8 cellular contexts compared by ENCODE assay signal in genomic region chr1:145858937-145859490, GRCh38. TPM values are rescaled to one million over a fixed set of nuclear protein-coding genes. Genes with fewer than 3 reads are reported as not detected.
DNase-seq lines count a peak whose midpoint lies in the region; TF ChIP-seq lines count a peak whose summit lies in the region.

TSS of gene PIAS3 (minus strand) at chr1:145859081. CDS start at chr1:145858990, 91 bp downstream.

- peaks cover 3% of the 10 kb centered on the region; the same call in 1 of the 2 replicates for H3K36me3 ChIP-seq in ES-I3 (ENCODE audit: insufficient read depth, low read length)
- H3K36me3 ChIP-seq in MG63 = peaks cover 34% of the 10 kb centered on the region
- H3K36me3 ChIP-seq in SJCRH30 = peaks cover 12% of the 10 kb centered on the region
- H3K36me3 ChIP-seq in neural progenitor cell = no peaks in the 10 kb centered on the region
- peaks cover 24 to 25% of the 10 kb centered on the region in 2 donors for H3K36me3 ChIP-seq in stomach smooth muscle (ENCODE audit: control insufficient read depth in 2 of 2, insufficient read depth in 2 of 2, low read length in 2 of 2)

- no peak within 1 kb of the TSS for H3K56ac ChIP-seq in H9 (ENCODE audit: insufficient read length, low read depth, low read length)

- no peaks in the 10 kb centered on the region for H3K23me2 ChIP-seq in H9 (ENCODE audit: insufficient read length, low read depth, low read length, poor library complexity, severe bottlenecking)

- H3K4me3 ChIP-seq in MG63 (peak within 1 kb of the TSS; percentile 82), SJCRH30 (peak within 1 kb of the TSS; percentile 89), fibroblast of villous mesenchyme (ENCODE audit: low read depth, low read length) (peak within 1 kb of the TSS; percentile 98), neural progenitor cell (peak within 1 kb of the TSS; percentile 95), stomach smooth muscle (ENCODE audit: low read length in 2 of 2) (peak within 1 kb of the TSS; percentile 89 to 95)

- H3K4ac ChIP-seq in H9 (ENCODE audit: low read depth, low read length) = no peak within 1 kb of the TSS

- H4K5ac ChIP-seq in H9 (ENCODE audit: insufficient read length, low read depth, low read length) = no peak within 1 kb of the TSS

- H3K9me3 ChIP-seq in ES-I3 (ENCODE audit: control insufficient read depth, insufficient read depth, low read length) = peaks cover 2% of the 10 kb centered on the region; the same call in 1 of the 2 replicates
- H3K9me3 ChIP-seq in H9 (ENCODE audit: control insufficient read depth, low read depth, low read length) = no peaks in the 10 kb centered on the region
- no peaks in the 10 kb centered on the region for H3K9me3 ChIP-seq in MG63
- H3K9me3 ChIP-seq in SJCRH30 (replicated peaks) = no peaks in the 10 kb centered on the region
- H3K9me3 ChIP-seq in neural progenitor cell (ENCODE audit: low read depth) = no peaks in the 10 kb centered on the region
- no peaks in the 10 kb centered on the region for H3K9me3 ChIP-seq in stomach smooth muscle (ENCODE audit: control insufficient read depth in 2 of 2, low read length in 2 of 2)

- peak within 1 kb of the TSS; percentile 90 for H3K18ac ChIP-seq in H9 (ENCODE audit: insufficient read length, low read depth, low read length)

- peak within 1 kb of the TSS; percentile 92 to 97 for H3K4me3 Mint-ChIP-seq in H9
- peak within 1 kb of the TSS; percentile 98 for H3K4me3 Mint-ChIP-seq in neural progenitor cell

- peaks cover 31 to 33% (median 32%) of the 10 kb centered on the region in 3 experiments for H3K36me3 Mint-ChIP-seq in H9 (ENCODE audit: insufficient read depth in 1 of 3, low read depth in 3 of 3)
- peaks cover 26% of the 10 kb centered on the region for H3K36me3 Mint-ChIP-seq in neural progenitor cell

- peak within 1 kb of the TSS; percentile 81; the same call in 1 of the 2 replicates for H3K14ac ChIP-seq in H9 (ENCODE audit: insufficient read depth, low read length)

- H2BK15ac ChIP-seq in H9 (ENCODE audit: low read depth, low read length) = no peak within 1 kb of the TSS

- WGBS in H9 (ENCODE audit: extremely low coverage, insufficient read length, low lambda C conversion rate) = no CpG with 5 or more reads among the region's 36 CpGs

- no peak within 1 kb of the TSS for H3K23ac ChIP-seq in H9 (ENCODE audit: insufficient read length, low read depth, low read length)

- H3K4me2 ChIP-seq in H9 (ENCODE audit: insufficient read depth, insufficient read length, low read length) (peak within 1 kb of the TSS; percentile 86), neural progenitor cell (peak within 1 kb of the TSS; percentile 80)

- H2BK12ac ChIP-seq in H9 (ENCODE audit: insufficient read length, low read depth, low read length) = no peak within 1 kb of the TSS

- H3K27ac ChIP-seq in H9 (ENCODE audit: insufficient read length, low read depth, low read length) (no peak within 1 kb of the TSS), SJCRH30 (peak within 1 kb of the TSS; percentile 90), neural progenitor cell (no peak within 1 kb of the TSS), stomach smooth muscle (ENCODE audit: low read length) (peak within 1 kb of the TSS; percentile 82)

- peaks cover 3% of the 10 kb centered on the region; the same call in 1 of the 2 replicates for H3K27me3 Mint-ChIP-seq in H9 (ENCODE audit: low read depth)
- H3K27me3 Mint-ChIP-seq in neural progenitor cell (ENCODE audit: insufficient read depth, low read depth) = peaks cover 6% of the 10 kb centered on the region

- no peak within 1 kb of the TSS for H2AK5ac ChIP-seq in H9 (ENCODE audit: insufficient read length, low read length)

- H3K27ac Mint-ChIP-seq in H9 (peak within 1 kb of the TSS; percentile 96 to 98 (median 98)), neural progenitor cell (peak within 1 kb of the TSS; percentile 76)

- H3K9me3 Mint-ChIP-seq in H9 = peaks cover 4 to 5% of the 10 kb centered on the region in 2 experiments; a peak in 4 of 5 replicates
- no peaks in the 10 kb centered on the region for H3K9me3 Mint-ChIP-seq in neural progenitor cell

- peaks cover 22% of the 10 kb centered on the region for H3F3A ChIP-seq in neural progenitor cell (ENCODE audit: low read depth)

- no peak within 1 kb of the TSS for H4K91ac ChIP-seq in H9 (ENCODE audit: insufficient read length, low read depth, low read length)

- H3K4me1 Mint-ChIP-seq in H9 = peaks cover 7 to 14% of the 10 kb centered on the region in 2 experiments
- peaks cover 10% of the 10 kb centered on the region for H3K4me1 Mint-ChIP-seq in neural progenitor cell

- no peak within 1 kb of the TSS for H2BK5ac ChIP-seq in H9 (ENCODE audit: insufficient read length, low read length)

- TF ChIP-seq CTCF in H9 (conservative IDR thresholded peaks at IDR 0.05) (no peak), fibroblast of villous mesenchyme (IDR thresholded peaks at IDR 0.05; ENCODE audit: insufficient read depth, low read depth, low read length) (no peak), neural progenitor cell (IDR thresholded peaks at IDR 0.05) (no peak)

- no peak within 1 kb of the TSS for H2BK20ac ChIP-seq in H9 (ENCODE audit: low read depth, low read length, poor library complexity, severe bottlenecking)

- H3K9ac ChIP-seq in ES-I3 (ENCODE audit: low read depth, low read length) = peak within 1 kb of the TSS; percentile 66
- H3K9ac ChIP-seq in H9 (ENCODE audit: extremely low read depth, insufficient read length, low read length) = peak within 1 kb of the TSS; percentile 64
- peak within 1 kb of the TSS; percentile 19 for H3K9ac ChIP-seq in neural progenitor cell
- H3K9ac ChIP-seq in stomach smooth muscle (ENCODE audit: low read length in 2 of 2) = peak within 1 kb of the TSS; percentile 74 to 87

- H3K79me2 ChIP-seq in H9 (ENCODE audit: insufficient read depth, low read length) = no peaks in the 10 kb centered on the region
- peaks cover 15% of the 10 kb centered on the region for H3K79me2 ChIP-seq in neural progenitor cell (ENCODE audit: low read depth)

- H4K8ac ChIP-seq in H9 (replicated peaks; ENCODE audit: insufficient read length, low read depth, low read length) = no peak within 1 kb of the TSS

- no peaks in the 10 kb centered on the region for H4K20me1 ChIP-seq in H9 (ENCODE audit: control insufficient read depth, insufficient read depth, insufficient read length)
- no peaks in the 10 kb centered on the region for H4K20me1 ChIP-seq in neural progenitor cell (ENCODE audit: low read depth)

- DNase-seq in H9 (peak; percentile 97), MG63 (peak; percentile 98), SJCRH30 (peak; percentile 96 to 97), activated gamma-delta T cell treated with Interleukin-2 at 50 U/mL for 16 hours (peak; percentile 78), fibroblast of villous mesenchyme (ENCODE audit: low read depth) (peak; percentile 96), neural progenitor cell (ENCODE audit: low spot score) (peak; percentile 98)

- peaks cover 3% of the 10 kb centered on the region; the same call in 1 of the 2 replicates for H3K4me1 ChIP-seq in ES-I3 (ENCODE audit: insufficient read depth, low read length)
- H3K4me1 ChIP-seq in H9 (ENCODE audit: insufficient read depth, low read length) = peaks cover 4% of the 10 kb centered on the region; the same call in 1 of the 2 replicates
- 0 out of 2 replicates have a peak, but pooled peaks cover 5% of the 10 kb centered on the region for H3K4me1 ChIP-seq in SJCRH30
- no peaks in the 10 kb centered on the region for H3K4me1 ChIP-seq in neural progenitor cell
- peaks cover 20% of the 10 kb centered on the region for H3K4me1 ChIP-seq in stomach smooth muscle (ENCODE audit: control insufficient read depth, insufficient read depth, low read length)

- H3K79me1 ChIP-seq in H9 (ENCODE audit: insufficient read depth, low read depth, low read length, poor library complexity, severe bottlenecking) = peaks cover 3% of the 10 kb centered on the region

- no peak within 1 kb of the TSS for H3T11ph ChIP-seq in H9 (ENCODE audit: low read length)

- H3K27me3 ChIP-seq in H9 (ENCODE audit: insufficient read depth, low read length) (no peaks in the 10 kb centered on the region), MG63 (no peaks in the 10 kb centered on the region), SJCRH30 (no peaks in the 10 kb centered on the region), neural progenitor cell (no peaks in the 10 kb centered on the region), stomach smooth muscle (ENCODE audit: control insufficient read depth in 1 of 2, insufficient read depth in 2 of 2, low read length in 2 of 2) (no peaks in the 10 kb centered on the region)

- H2BK120ac ChIP-seq in H9 (ENCODE audit: low read depth, low read length, poor library complexity, severe bottlenecking) = no peak within 1 kb of the TSS

- H2AFZ ChIP-seq in H9 (ENCODE audit: low read length) (peak within 1 kb of the TSS; percentile 53), neural progenitor cell (replicated peaks) (peak within 1 kb of the TSS; percentile 90)

RNA-seq across cellular contexts. Expression of gene PIAS3, which starts in this region (rescaled TPM):
- total RNA-seq in H9 (2021) (33.9 TPM in 2 replicates), fibroblast of villous mesenchyme (15.5 and 18.4 TPM in 2 replicates), neural progenitor cell (ENCODE audit: low replicate concordance) (15.7 and 33.7 TPM in 2 replicates)
- total RNA-seq in MG63 (2014; rRNA removed; shearing (Covaris generic); ENCODE audit: low replicate concordance) = 5.6 and 11.0 TPM in 2 replicates
- total RNA-seq in SJCRH30 (2014; rRNA removed; shearing (Covaris generic)) = 18.8 and 19.7 TPM in 2 replicates

Comparison
In these comparisons a context has a peak if more than half of its experiments do, and no peak if none do; other contexts are left out.
1. H3K9ac ChIP-seq: peak in every context shown above with its lines; median percentile 80 in stomach smooth muscle; 66 in ES-I3; 64 in H9; 19 in neural progenitor cell.
2. H3K27ac ChIP-seq: peak in SJCRH30 (single experiment) and stomach smooth muscle (single experiment); none in H9 (single experiment) and neural progenitor cell (single experiment).
3. Peak in every context shown above with its lines, with median percentiles within 50 percentile points of each other: DNase-seq and H3K4me3 ChIP-seq.